17 cellular contexts compared by ENCODE assay signal in the genomic region with DNA sequence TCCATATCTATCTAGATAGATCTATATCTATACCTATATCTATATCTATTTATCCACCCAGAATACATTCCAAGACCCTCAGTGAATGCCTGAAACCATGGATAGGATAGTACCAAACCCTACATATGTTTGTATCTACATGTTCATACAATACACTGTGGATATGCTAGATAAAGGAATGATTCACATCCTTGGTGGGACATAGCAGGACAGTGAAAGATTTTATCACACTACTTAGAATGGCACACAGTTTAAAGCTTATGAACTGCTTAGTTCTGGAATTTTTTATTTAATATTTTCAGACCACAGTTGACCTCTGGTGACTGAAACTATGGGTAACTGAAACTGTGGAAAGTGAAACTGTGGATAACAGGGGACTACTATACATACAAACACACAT.
DNase-seq lines count a peak whose midpoint lies in the region; ATAC-seq, FAIRE-seq and TF ChIP-seq lines count a peak whose summit lies in the region.
"Had no signal": no experiment of that assay in that cellular context is flagged by ENCODE, and none has a peak within 500 bp of the region (broad histone marks: within the 10 kb centered on the region; RNA-seq: fewer than 3 reads in every experiment).

No MANE protein-coding gene starts in this region.

- ATAC-seq in GM18498 (IDR thresholded peaks at IDR 0.05; ENCODE audit: unreplicated experiment) (peak; percentile 7), GM19455 (IDR thresholded peaks at IDR 0.05; ENCODE audit: unreplicated experiment) (no peak)
- ATAC-seq: HCT116 had no signal

- DNase-seq in Calu3 (no peak), RCC 7860 (ENCODE audit: low spot score) (peak; percentile 62), fibroblast of the aortic adventitia (ENCODE audit: low read depth) (peak; percentile 35), A673 (ENCODE audit: low spot score) (no peak), SIG-M5 treated with dmso at 0.1 percent for 504 hours (lab: John Stamatoyannopoulos, UW; ENCODE audit: unreplicated experiment) (no peak)
- no peak for DNase-seq in T-helper 2 cell treated with Interferon-gamma antibody and Interleukin-4, amounts not matched to agents 5 μg/mL and 100 μg/mL, for 36 hours (ENCODE audit: low spot score)
- DNase-seq: C1 segment of cervical spinal cord; CD4-positive, alpha-beta T cell; DMS153; DMS79 treated with DMSO at 0.1 percent for 48 hours; GF-D8 had no signal

- peaks cover 47% of the 10 kb centered on the region for H3K4me1 Mint-ChIP-seq in Calu3 (ENCODE audit: low read depth, unreplicated experiment)
- no peaks in the 10 kb centered on the region for H3K4me1 Mint-ChIP-seq in T-helper 2 cell treated with Interferon-gamma antibody and Interleukin-4, amounts not matched to agents 5 μg/mL and 100 μg/mL, for 36 hours (ENCODE audit: low read depth)
- H3K4me1 Mint-ChIP-seq: B cell had no signal

- H3K4me3 Mint-ChIP-seq in Calu3 (ENCODE audit: low read depth, unreplicated experiment), result no peak overlapping the region
- no peak overlapping the region for H3K4me3 Mint-ChIP-seq in T-helper 2 cell treated with Interferon-gamma antibody and Interleukin-4, amounts not matched to agents 5 μg/mL and 100 μg/mL, for 36 hours
- H3K4me3 Mint-ChIP-seq: B cell; CD4-positive, alpha-beta T cell had no signal

- peak overlapping the region; percentile 35 for H3K27ac Mint-ChIP-seq in Calu3 (ENCODE audit: unreplicated experiment)
- no peak overlapping the region for H3K27ac Mint-ChIP-seq in T-helper 2 cell treated with Interferon-gamma antibody and Interleukin-4, amounts not matched to agents 5 μg/mL and 100 μg/mL, for 36 hours
- H3K27ac Mint-ChIP-seq: B cell; CD4-positive, alpha-beta T cell had no signal

- H3K9me3 ChIP-seq in A673 (ENCODE audit: low read depth, low read length, poor library complexity, severe bottlenecking), result no peaks in the 10 kb centered on the region

- H3K4me3 ChIP-seq in fibroblast of the aortic adventitia (ENCODE audit: low read depth, low read length) (no peak overlapping the region), A673 (ENCODE audit: low read depth, low read length, poor library complexity, severe bottlenecking) (no peak overlapping the region)

- H3K36me3 ChIP-seq in A673 (ENCODE audit: insufficient read depth, low read length, poor library complexity, severe bottlenecking), result no peaks in the 10 kb centered on the region

- peak; percentile 65 for FAIRE-seq in RCC 7860 (lab: Jason Lieb, UNC)
- FAIRE-seq: D721Med had no signal

- no peaks in the 10 kb centered on the region for H3K9me3 Mint-ChIP-seq in Calu3 (ENCODE audit: low read depth, unreplicated experiment)
- H3K9me3 Mint-ChIP-seq in T-helper 2 cell treated with Interferon-gamma antibody and Interleukin-4, amounts not matched to agents 5 μg/mL and 100 μg/mL, for 36 hours, result no peaks in the 10 kb centered on the region
- H3K9me3 Mint-ChIP-seq: CD4-positive, alpha-beta T cell had no signal

- H3K27ac ChIP-seq in A673 (ENCODE audit: low read depth, low read length, poor library complexity, severe bottlenecking), result no peak overlapping the region
- H3K27ac ChIP-seq: HL-60 had no signal

- H3K27me3 Mint-ChIP-seq in Calu3 (ENCODE audit: unreplicated experiment), result no peaks in the 10 kb centered on the region
- no peaks in the 10 kb centered on the region for H3K27me3 Mint-ChIP-seq in T-helper 2 cell treated with Interferon-gamma antibody and Interleukin-4, amounts not matched to agents 5 μg/mL and 100 μg/mL, for 36 hours (ENCODE audit: low read depth)
- H3K27me3 Mint-ChIP-seq: B cell; CD4-positive, alpha-beta T cell had no signal

- no peaks in the 10 kb centered on the region for H3K4me1 ChIP-seq in A673 (ENCODE audit: insufficient read depth, low read length, poor library complexity, severe bottlenecking)

- intact Hi-C loops in Calu3 (cut with micrococcal nuclease; ENCODE audit: unreplicated experiment), result loop anchor here (5.0 to 10.0 kb wide), 4 partner anchors 151 to 591 kb away; no protein-coding TSS in a partner anchor
- intact Hi-C loops in A673 (cut with micrococcal nuclease; ENCODE audit: unreplicated experiment), result no loop called here

- POLR2A ChIA-PET in A673 (lab: Charles Lee; ENCODE audit: low non-redundant PET), result no interaction called here

- no TSS peak for BruUV-seq in Calu3 (replicated peaks; lab: Mats Ljungman, UMichigan)
- BruUV-seq in A673 (replicated peaks; lab: Mats Ljungman, UMichigan), result no TSS peak

- TF ChIP-seq CTCF in Calu3 (IDR thresholded peaks at IDR 0.05; ENCODE audit: unreplicated experiment) (no peak), fibroblast of the aortic adventitia (IDR thresholded peaks at IDR 0.05; ENCODE audit: insufficient read depth, low read length) (no peak), A673 (conservative IDR thresholded peaks at IDR 0.05; ENCODE audit: low read depth, low read length) (no peak)

- CTCF ChIA-PET in Calu3 (lab: Charles Lee), result no interaction called here
- CTCF ChIA-PET in A673 (lab: Charles Lee), result no interaction called here

- H3K27me3 ChIP-seq in A673 (replicated peaks; ENCODE audit: insufficient read depth, low read depth, low read length, poor library complexity), result no peaks in the 10 kb centered on the region

- no peaks in the 10 kb centered on the region for H3K36me3 Mint-ChIP-seq in Calu3 (ENCODE audit: insufficient read depth, unreplicated experiment)
- H3K36me3 Mint-ChIP-seq in T-helper 2 cell treated with Interferon-gamma antibody and Interleukin-4, amounts not matched to agents 5 μg/mL and 100 μg/mL, for 36 hours (ENCODE audit: low read depth), result no peaks in the 10 kb centered on the region

Comparison
In these comparisons a context has a peak if more than half of its experiments do, and no peak if none do; other contexts are left out.
1. DNase-seq: peak in RCC 7860 (single experiment) and fibroblast of the aortic adventitia (single experiment); none in Calu3 (single experiment), A673 (single experiment), T-helper 2 cell treated with Interferon-gamma antibody and Interleukin-4, amounts not matched to agents 5 μg/mL and 100 μg/mL, for 36 hours (single experiment) and SIG-M5 treated with dmso at 0.1 percent for 504 hours (single experiment).